In the genomic region with DNA sequence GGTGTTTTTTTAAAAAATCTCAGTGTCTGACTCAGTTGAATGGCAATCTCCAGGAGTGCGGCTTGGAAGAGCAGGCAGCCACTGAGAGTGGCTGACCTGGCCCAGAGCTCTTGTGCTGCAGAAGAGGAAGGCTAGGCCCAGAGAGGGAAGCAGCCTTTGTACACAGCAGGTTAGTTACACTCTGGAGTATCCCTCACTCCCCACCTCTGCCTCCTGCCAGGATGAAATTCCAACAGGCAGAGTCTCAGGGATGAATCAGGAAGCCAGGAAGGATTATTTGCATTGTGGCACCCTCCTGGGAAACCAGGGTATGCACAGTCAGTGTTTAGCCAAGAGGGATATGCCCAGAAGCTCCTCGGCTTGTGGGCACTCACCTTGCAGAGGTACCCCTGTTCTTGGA, we compare ENCODE assay signal across 18 cellular contexts.
"Had no signal": no experiment of that assay in that cellular context is flagged by ENCODE, and none has a peak within 500 bp of the region (broad histone marks: within the 10 kb centered on the region; RNA-seq: fewer than 3 reads in every experiment).

No MANE protein-coding gene starts in this region.

- H3K27me3 Mint-ChIP-seq: activated CD4-positive, alpha-beta memory T cell treated with anti-CD3 and anti-CD28 coated beads, Interleukin-2, amount 10 ng/mL, durations not matched to agents 7 days and 5 days had no signal

- DNase-seq: activated CD4-positive, alpha-beta memory T cell treated with anti-CD3 and anti-CD28 coated beads, Interleukin-2, amount 10 ng/mL, durations not matched to agents 7 days and 5 days; activated CD4-positive, alpha-beta T cell treated with anti-CD3 and anti-CD28 coated beads for 36 hours; activated naive CD4-positive, alpha-beta T cell treated with Interleukin-2 at 50 U/mL for 16 hours; caudate nucleus; colonic mucosa; effector memory CD4-positive, alpha-beta T cell; hippocampal formation; left lung; nephron progenitor cell; ovary; stimulated activated CD4-positive, alpha-beta T cell treated with anti-CD3 and anti-CD28 coated beads, Interleukin-12 subunit alpha, Interleukin-12 subunit beta, amount 100 ng/mL, for 4 hours; stimulated activated naive CD4-positive, alpha-beta T cell; substantia nigra; T-cell; T1000; upper lobe of left lung had no signal

- H3K9me3 Mint-ChIP-seq: T-cell had no signal

- H3K4me3 ChIP-seq: colonic mucosa, gastroesophageal sphincter, left lung, ovary, upper lobe of left lung had no signal

- H3K36me3 ChIP-seq: colonic mucosa, gastroesophageal sphincter, left lung, ovary, upper lobe of left lung had no signal

- ATAC-seq: activated CD4-positive, alpha-beta T cell treated with anti-CD3 and anti-CD28 coated beads for 36 hours; gastroesophageal sphincter; left lung; T-cell had no signal

- H3K4me1 ChIP-seq: colonic mucosa, gastroesophageal sphincter, left lung, upper lobe of left lung had no signal

- H3K4me3 Mint-ChIP-seq: activated CD4-positive, alpha-beta memory T cell treated with anti-CD3 and anti-CD28 coated beads, Interleukin-2, amount 10 ng/mL, durations not matched to agents 7 days and 5 days; activated CD4-positive, alpha-beta T cell treated with anti-CD3 and anti-CD28 coated beads for 36 hours; memory B cell; nephron progenitor cell; T-cell had no signal

- H3K27ac Mint-ChIP-seq: activated CD4-positive, alpha-beta memory T cell treated with anti-CD3 and anti-CD28 coated beads, Interleukin-2, amount 10 ng/mL, durations not matched to agents 7 days and 5 days; activated CD4-positive, alpha-beta T cell treated with anti-CD3 and anti-CD28 coated beads for 36 hours; memory B cell; nephron progenitor cell; T-cell had no signal

- H3K27ac ChIP-seq: colonic mucosa, gastroesophageal sphincter, left lung, ovary, upper lobe of left lung had no signal

- H3K36me3 Mint-ChIP-seq: memory B cell, T-cell had no signal

- H3K27me3 ChIP-seq: colonic mucosa, ovary, upper lobe of left lung had no signal

- H3K9me3 ChIP-seq: colonic mucosa, ovary had no signal

- H3K4me1 Mint-ChIP-seq: activated CD4-positive, alpha-beta memory T cell treated with anti-CD3 and anti-CD28 coated beads, Interleukin-2, amount 10 ng/mL, durations not matched to agents 7 days and 5 days; activated CD4-positive, alpha-beta T cell treated with anti-CD3 and anti-CD28 coated beads for 36 hours; memory B cell; T-cell had no signal
